ENCODE assay signal across 9 cellular contexts in genomic region chr4:88382621-88383020, GRCh38.
DNase-seq lines count a peak whose midpoint lies in the region; ATAC-seq lines count a peak whose summit lies in the region.
"Had no signal": no experiment of that assay in that cellular context is flagged by ENCODE, and none has a peak within 500 bp of the region (broad histone marks: within the 10 kb centered on the region; RNA-seq: fewer than 3 reads in every experiment).

No MANE protein-coding gene starts in this region.

- CTCF ChIA-PET in activated naive CD4-positive, alpha-beta T cell treated with anti-CD3 and anti-CD28 coated beads, Interleukin-2, amount 10 ng/mL, durations not matched to agents 7 days and 5 days (lab: Charles Lee), result interaction anchor here (0.6 kb wide), 1 partner anchor 132 kb away, joined by 3 read pairs; no protein-coding TSS in a partner anchor

- peaks cover 8% of the 10 kb centered on the region for H3K9me3 Mint-ChIP-seq in activated naive CD4-positive, alpha-beta T cell treated with anti-CD3 and anti-CD28 coated beads, Interleukin-2, amount 10 ng/mL, durations not matched to agents 7 days and 5 days
- H3K9me3 Mint-ChIP-seq: stimulated activated naive B cell treated with anti-CD40 and anti-IgM and Interleukin-4, amounts not matched to agents 10 μg/mL and 1 μg/mL and 100 μg/mL, for 72 hours had no signal

- no peaks in the 10 kb centered on the region for H3K27me3 Mint-ChIP-seq in activated naive CD4-positive, alpha-beta T cell treated with anti-CD3 and anti-CD28 coated beads, Interleukin-2, amount 10 ng/mL, durations not matched to agents 7 days and 5 days
- H3K27me3 Mint-ChIP-seq: stimulated activated naive B cell treated with anti-CD40 and anti-IgM and Interleukin-4, amounts not matched to agents 10 μg/mL and 1 μg/mL and 100 μg/mL, for 72 hours had no signal

- peak; percentile 57 for DNase-seq in activated naive CD4-positive, alpha-beta T cell treated with anti-CD3 and anti-CD28 coated beads, Interleukin-2, amount 10 ng/mL, durations not matched to agents 7 days and 5 days
- DNase-seq in stimulated activated CD4-positive, alpha-beta T cell treated with anti-CD3 and anti-CD28 coated beads, TNF-alpha, amount 100 ng/mL, for 48 hours (ENCODE audit: low read depth in 3 of 3), result peak in 2 of 3 donors; percentile 26 to 48
- DNase-seq in DMS79 (lab: John Stamatoyannopoulos, UW), result no peak
- DNase-seq in NCI-H345 (lab: John Stamatoyannopoulos, UW), result no peak
- DNase-seq in NCI-H1105 (lab: John Stamatoyannopoulos, UW), result no peak
- DNase-seq in NCI-H1092 (lab: John Stamatoyannopoulos, UW), result no peak
- DNase-seq: stimulated activated naive B cell treated with anti-CD40 and anti-IgM and Interleukin-4, amounts not matched to agents 10 μg/mL and 1 μg/mL and 100 μg/mL, for 72 hours had no signal

- H3K4me1 Mint-ChIP-seq in activated naive CD4-positive, alpha-beta T cell treated with anti-CD3 and anti-CD28 coated beads, Interleukin-2, amount 10 ng/mL, durations not matched to agents 7 days and 5 days, result peaks cover 48% of the 10 kb centered on the region

- ATAC-seq in GM19351 (IDR thresholded peaks at IDR 0.05; ENCODE audit: unreplicated experiment) (peak; percentile 23), HG03571 (IDR thresholded peaks at IDR 0.05; ENCODE audit: unreplicated experiment) (peak; percentile 32)

- no peak overlapping the region for H3K4me3 Mint-ChIP-seq in activated naive CD4-positive, alpha-beta T cell treated with anti-CD3 and anti-CD28 coated beads, Interleukin-2, amount 10 ng/mL, durations not matched to agents 7 days and 5 days
- H3K4me3 Mint-ChIP-seq: stimulated activated naive B cell treated with anti-CD40 and anti-IgM and Interleukin-4, amounts not matched to agents 10 μg/mL and 1 μg/mL and 100 μg/mL, for 72 hours had no signal

- peaks cover 33% of the 10 kb centered on the region for H3K36me3 Mint-ChIP-seq in activated naive CD4-positive, alpha-beta T cell treated with anti-CD3 and anti-CD28 coated beads, Interleukin-2, amount 10 ng/mL, durations not matched to agents 7 days and 5 days

- H3K27ac Mint-ChIP-seq in activated naive CD4-positive, alpha-beta T cell treated with anti-CD3 and anti-CD28 coated beads, Interleukin-2, amount 10 ng/mL, durations not matched to agents 7 days and 5 days, result peak overlapping the region; percentile 81
- H3K27ac Mint-ChIP-seq: stimulated activated naive B cell treated with anti-CD40 and anti-IgM and Interleukin-4, amounts not matched to agents 10 μg/mL and 1 μg/mL and 100 μg/mL, for 72 hours had no signal

Comparison
In these comparisons a context has a peak if more than half of its experiments do, and no peak if none do; other contexts are left out.
1. DNase-seq: peak in activated naive CD4-positive, alpha-beta T cell treated with anti-CD3 and anti-CD28 coated beads, Interleukin-2, amount 10 ng/mL, durations not matched to agents 7 days and 5 days (single experiment) and stimulated activated CD4-positive, alpha-beta T cell treated with anti-CD3 and anti-CD28 coated beads, TNF-alpha, amount 100 ng/mL, for 48 hours (2 of 3); none in DMS79 (single experiment), NCI-H345 (single experiment), NCI-H1105 (single experiment) and NCI-H1092 (single experiment).